ENCODE assay signal across 27 cellular contexts in the genomic region with DNA sequence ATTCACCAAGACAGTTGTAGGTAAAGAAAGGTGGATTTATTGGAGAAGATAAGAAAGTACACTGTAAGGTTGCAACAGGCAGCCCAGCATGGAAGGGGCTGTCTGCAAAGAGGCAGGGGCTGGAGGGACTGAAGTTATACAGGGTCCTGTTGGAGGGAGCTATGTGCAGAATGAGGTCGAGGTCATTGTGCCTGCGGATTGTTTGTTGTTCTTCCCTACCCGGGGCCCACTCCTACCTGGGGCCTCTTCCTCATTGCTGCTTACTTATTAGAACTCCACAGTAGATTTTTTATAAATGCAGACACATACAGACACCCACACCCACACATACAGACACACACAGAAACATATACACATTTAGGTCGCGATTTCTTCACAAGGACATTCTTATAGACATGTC.
"Had no signal": no experiment of that assay in that cellular context is flagged by ENCODE, and none has a peak within 500 bp of the region (broad histone marks: within the 10 kb centered on the region; RNA-seq: fewer than 3 reads in every experiment).

No MANE protein-coding gene starts in this region.

- H3K4me3 Mint-ChIP-seq: mesothelial cell of epicardium; naive thymus-derived CD4-positive, alpha-beta T cell; natural killer cell treated with Interleukin-12 subunit alpha and Interleukin-12 subunit beta and Interleukin-15 and Interleukin-18, amount 100 ng/mL, for 72 hours; stimulated activated naive B cell treated with anti-CD40 and anti-IgM and Interleukin-4, amounts not matched to agents 10 μg/mL and 1 μg/mL and 100 μg/mL, for 72 hours had no signal

- H3K27ac ChIP-seq: left ventricle myocardium inferior, pancreas, prostate gland, skin epidermis, stomach, testis, thyroid gland, transverse colon, upper lobe of right lung had no signal

- H3K4me3 ChIP-seq: left ventricle myocardium inferior, lung, pancreas, prostate gland, skin epidermis, stomach, testis, thyroid gland, transverse colon, upper lobe of right lung had no signal

- H3K36me3 ChIP-seq: left ventricle myocardium inferior, pancreas, prostate gland, stomach, thyroid gland, transverse colon, upper lobe of right lung had no signal

- H3K36me3 Mint-ChIP-seq: mesothelial cell of epicardium; naive thymus-derived CD4-positive, alpha-beta T cell; natural killer cell treated with Interleukin-12 subunit alpha and Interleukin-12 subunit beta and Interleukin-15 and Interleukin-18, amount 100 ng/mL, for 72 hours had no signal

- ATAC-seq: left cardiac atrium; naive thymus-derived CD4-positive, alpha-beta T cell; natural killer cell treated with Interleukin-12 subunit alpha and Interleukin-12 subunit beta and Interleukin-15 and Interleukin-18, amount 100 ng/mL, for 72 hours; pancreas; right cardiac atrium; sciatic nerve; stimulated activated naive B cell treated with anti-CD40 and anti-IgM and Interleukin-4, amounts not matched to agents 10 μg/mL and 1 μg/mL and 100 μg/mL, for 72 hours; stimulated activated naive CD8-positive, alpha-beta T cell treated with anti-CD3 and anti-CD28 coated beads, Interleukin-15, Interleukin-2, amounts not matched to agents 100 U/mL and 50 U/mL, for 24 hours; upper lobe of right lung had no signal

- DNase-seq: kidney glomerular epithelial cell; left cardiac atrium; left ventricle myocardium inferior; mesendoderm; naive thymus-derived CD4-positive, alpha-beta T cell; nucleus accumbens; pancreas; posterior cingulate gyrus; retina; right cardiac atrium; stimulated activated CD4-positive, alpha-beta T cell treated with anti-CD3 and anti-CD28 coated beads, Interleukin-12 subunit alpha, Interleukin-12 subunit beta, amount 100 ng/mL, for 4 hours; stimulated activated CD4-positive, alpha-beta T cell treated with anti-CD3 and anti-CD28 coated beads, Interleukin-15, amount 100 ng/mL, for 24 hours; stimulated activated CD4-positive, alpha-beta T cell treated with anti-CD3 and anti-CD28 coated beads, Interleukin-2, amount 100 ng/mL, for 24 hours; stimulated activated CD4-positive, alpha-beta T cell treated with anti-CD3 and anti-CD28 coated beads, Interleukin-4, amount 100 ng/mL, for 1 hour; stimulated activated naive B cell treated with anti-CD40 and anti-IgM and Interleukin-4, amounts not matched to agents 10 μg/mL and 1 μg/mL and 100 μg/mL, for 72 hours; stimulated activated naive CD8-positive, alpha-beta T cell treated with anti-CD3 and anti-CD28 coated beads, Interleukin-15, Interleukin-2, amounts not matched to agents 100 U/mL and 50 U/mL, for 24 hours; stomach; testis; thyroid gland; transverse colon; upper lobe of right lung had no signal

- H3K27me3 ChIP-seq: pancreas, stomach, testis, thyroid gland, transverse colon, upper lobe of right lung had no signal

- H3K9me3 Mint-ChIP-seq: natural killer cell treated with Interleukin-12 subunit alpha and Interleukin-12 subunit beta and Interleukin-15 and Interleukin-18, amount 100 ng/mL, for 72 hours had no signal

- H3K27me3 Mint-ChIP-seq: naive thymus-derived CD4-positive, alpha-beta T cell; stimulated activated naive B cell treated with anti-CD40 and anti-IgM and Interleukin-4, amounts not matched to agents 10 μg/mL and 1 μg/mL and 100 μg/mL, for 72 hours had no signal

- H3K4me1 Mint-ChIP-seq: stimulated activated naive B cell treated with anti-CD40 and anti-IgM and Interleukin-4, amounts not matched to agents 10 μg/mL and 1 μg/mL and 100 μg/mL, for 72 hours had no signal

- H3K9me3 ChIP-seq: left ventricle myocardium inferior, pancreas, prostate gland, stomach, testis, thyroid gland, transverse colon, upper lobe of right lung had no signal

- H3K4me1 ChIP-seq: left ventricle myocardium inferior, pancreas, prostate gland, testis, upper lobe of right lung had no signal
